In genomic region chr7:135658564-135658963, GRCh38 we compare ENCODE assay signal across 24 cellular contexts.
"Had no signal": no experiment of that assay in that cellular context is flagged by ENCODE, and none has a peak within 500 bp of the region (broad histone marks: within the 10 kb centered on the region; RNA-seq: fewer than 3 reads in every experiment).

No MANE protein-coding gene starts in this region.

- H3K4me2 ChIP-seq: hepatocyte had no signal

- H3K4me3 ChIP-seq: dorsolateral prefrontal cortex, esophagus muscularis mucosa, gastroesophageal sphincter, heart left ventricle, hepatocyte, left lung, lower lobe of right lung, mucosa of descending colon had no signal

- H3K9me3 ChIP-seq: esophagus muscularis mucosa, gastroesophageal sphincter, heart left ventricle, left lung, lower lobe of right lung, mucosa of descending colon had no signal

- ATAC-seq: effector memory CD8-positive, alpha-beta T cell; foreskin keratinocyte; gastroesophageal sphincter; heart left ventricle; left cardiac atrium; left lung; left ventricle myocardium superior; lower lobe of right lung; mucosa of descending colon had no signal

- H3K36me3 ChIP-seq: esophagus muscularis mucosa, gastroesophageal sphincter, heart left ventricle, left lung, lower lobe of right lung had no signal

- H3K9me3 Mint-ChIP-seq: endodermal cell, immature natural killer cell, mesothelial cell of epicardium had no signal

- H3K27me3 ChIP-seq: dorsolateral prefrontal cortex, esophagus muscularis mucosa, foreskin keratinocyte, gastroesophageal sphincter, heart left ventricle, hepatocyte, left lung had no signal

- DNase-seq: dermis blood vessel endothelial cell; dorsolateral prefrontal cortex; effector CD8-positive, alpha-beta T cell; effector memory CD8-positive, alpha-beta T cell; endodermal cell; foreskin keratinocyte; heart left ventricle; hypothalamus; immature natural killer cell; islet precursor cell; left cardiac atrium; left lung; left ventricle myocardium superior; lower lobe of right lung; mesenchymal stem cell; mucosa of descending colon had no signal

- H3K27ac ChIP-seq: dorsolateral prefrontal cortex, esophagus muscularis mucosa, foreskin keratinocyte, gastroesophageal sphincter, heart left ventricle, hepatocyte had no signal

- H2AFZ ChIP-seq: hepatocyte had no signal

- H3K36me3 Mint-ChIP-seq: mesothelial cell of epicardium had no signal

- H3K27me3 Mint-ChIP-seq: effector memory CD8-positive, alpha-beta T cell had no signal

- FAIRE-seq: colon, endometrium, endothelial cell of umbilical vein, frontal cortex had no signal

- H3K4me3 Mint-ChIP-seq: effector memory CD8-positive, alpha-beta T cell; endodermal cell; immature natural killer cell; mesothelial cell of epicardium had no signal

- H3K4me1 ChIP-seq: foreskin keratinocyte had no signal

- H3K27ac Mint-ChIP-seq: effector memory CD8-positive, alpha-beta T cell; endodermal cell; immature natural killer cell; mesothelial cell of epicardium had no signal
